Comparison of ENCODE assay signal across 25 cellular contexts in genomic region chr10:98270786-98271185, GRCh38. TPM values are rescaled to one million over a fixed set of nuclear protein-coding genes. Genes with fewer than 3 reads are reported as not detected.
DNase-seq lines count a peak whose midpoint lies in the region; ATAC-seq, FAIRE-seq and TF ChIP-seq lines count a peak whose summit lies in the region.
"Had no signal": no experiment of that assay in that cellular context is flagged by ENCODE, and none has a peak within 500 bp of the region (broad histone marks: within the 10 kb centered on the region; RNA-seq: fewer than 3 reads in every experiment).

No MANE protein-coding gene starts in this region.

- intact Hi-C loops in HCT116 (cut with micrococcal nuclease): no loop called here
- intact Hi-C loops in Panc1 (cut with micrococcal nuclease; ENCODE audit: unreplicated experiment): no loop called here
- intact Hi-C loops in HepG2 (cut with micrococcal nuclease; ENCODE audit: unreplicated experiment): no loop called here
- intact Hi-C loops in thyroid gland (cut with DNase I): no loop called here

- H3K79me2 ChIP-seq in HCT116 (ENCODE audit: insufficient read depth, low read length) (no peaks in the 10 kb centered on the region), HepG2 (ENCODE audit: insufficient read depth, low read length) (no peaks in the 10 kb centered on the region)

- POLR2A ChIA-PET in HCT116 (lab: Charles Lee) (no interaction called here), Panc1 (lab: Charles Lee) (no interaction called here), HepG2 (lab: Yijun Ruan, JAX) (interaction anchor here (1.0 to 1.2 kb wide), 2 partner anchors 12 to 38 kb away, joined by 3 read pairs; no protein-coding TSS in a partner anchor)

- TF ChIP-seq RAD21 in HCT116 (IDR thresholded peaks at IDR 0.05; ENCODE audit: low read depth) (no peak), HepG2 (CRISPR knock-in tag; IDR thresholded peaks at IDR 0.05) (no peak)

- H3K9ac ChIP-seq in HCT116 (ENCODE audit: low read length) (peak overlapping the region; percentile 14; the same call in 1 of the 2 replicates), HepG2 (ENCODE audit: insufficient read depth, low read depth, low read length) (no peak overlapping the region)

- RAD21 ChIA-PET in HCT116 (lab: Charles Lee; ENCODE audit: low non-redundant PET in 1 of 2, low total read pairs in 2 of 2, uncharacterized antibody in 2 of 2, unreplicated experiment in 2 of 2): no interaction called here

- no peak overlapping the region for H3K4me3 ChIP-seq in HCT116 (replicated peaks in 1 of 2; ENCODE audit: low read depth in 1 of 2, low read length in 2 of 2)
- no peak overlapping the region for H3K4me3 ChIP-seq in Panc1 (ENCODE audit: low read depth in 2 of 2, low read length in 2 of 2)
- no peak overlapping the region for H3K4me3 ChIP-seq in HepG2 (replicated peaks in 1 of 3; ENCODE audit: insufficient read depth in 1 of 3, low read depth in 2 of 3, low read length in 3 of 3)
- H3K4me3 ChIP-seq in thyroid gland (replicated peaks in 1 of 3): no peak overlapping the region
- no peak overlapping the region for H3K4me3 ChIP-seq in upper lobe of left lung
- H3K4me3 ChIP-seq: MG63, SJSA1 had no signal

- in situ Hi-C loops in Panc1 (cut with HindIII; ENCODE audit: low pct_unique_long_range_greater_than_20kb, low sequenced_read_pairs) (no loop called here), HepG2 (cut with HindIII; ENCODE audit: extremely low pct_ligation_motif_present, low pct_unique_long_range_greater_than_20kb) (no loop called here)

- H3K4me1 ChIP-seq in HCT116 (ENCODE audit: control insufficient read depth in 1 of 2, insufficient read depth in 2 of 2, low read length in 2 of 2) (peaks cover 40 to 51% of the 10 kb centered on the region in 2 experiments), Panc1 (ENCODE audit: control insufficient read depth, insufficient read depth, low read length) (peaks cover 43% of the 10 kb centered on the region), HepG2 (ENCODE audit: insufficient read depth, low read length) (peaks cover 84% of the 10 kb centered on the region), thyroid gland (peaks cover 53 to 72% of the 10 kb centered on the region in 2 donors), upper lobe of left lung (peaks cover 16 to 26% (median 22%) of the 10 kb centered on the region in 4 donors)

- TF ChIP-seq POLR2A in HCT116 (IDR thresholded peaks at IDR 0.05; ENCODE audit: borderline replicate concordance, extremely low read depth, insufficient read depth, insufficient read length) (no peak), HepG2 (IDR thresholded peaks at IDR 0.05; ENCODE audit: insufficient read depth in 1 of 2, low read depth in 2 of 2, low read length in 2 of 2) (no peak), thyroid gland (IDR thresholded peaks at IDR 0.05) (no peak), upper lobe of left lung (IDR thresholded peaks at IDR 0.05) (no peak)

- BruUV-seq in HCT116 (replicated peaks; lab: Mats Ljungman, UMichigan) (no TSS peak), Panc1 (replicated peaks; lab: Mats Ljungman, UMichigan) (no TSS peak), HepG2 (replicated peaks; lab: Mats Ljungman, UMichigan) (no TSS peak)

- no peak for TF ChIP-seq CTCF in HCT116 (IDR thresholded peaks at IDR 0.05 in 2 of 3, conservative IDR thresholded peaks at IDR 0.05 in 1 of 3; ENCODE audit: borderline replicate concordance in 1 of 3, insufficient read depth in 1 of 3, low read depth in 2 of 3, low read length in 2 of 3)
- no peak for TF ChIP-seq CTCF in Panc1 (IDR thresholded peaks at IDR 0.05)
- TF ChIP-seq CTCF in HepG2 (CRISPR knock-in tag; IDR thresholded peaks at IDR 0.05): no peak
- no peak for TF ChIP-seq CTCF in thyroid gland (IDR thresholded peaks at IDR 0.05)
- TF ChIP-seq CTCF in upper lobe of left lung (IDR thresholded peaks at IDR 0.05): no peak

- H3K27ac ChIP-seq in HCT116 (ENCODE audit: low read depth, low read length) (no peak overlapping the region; the same call in 1 of the 2 replicates), Panc1 (ENCODE audit: low read length) (peak overlapping the region; percentile 68; the same call in 1 of the 2 replicates), HepG2 (ENCODE audit: extremely low read length, insufficient read depth, low read length) (no peak overlapping the region), thyroid gland (peak overlapping the region; percentile 63 to 92 (median 90)), upper lobe of left lung (no peak overlapping the region)

- CTCF ChIA-PET in HCT116 (lab: Charles Lee): interaction anchor here (1.8 kb wide), 1 partner anchor 39 kb away, joined by 8 read pairs; no protein-coding TSS in a partner anchor
- CTCF ChIA-PET in Panc1 (lab: Charles Lee): no interaction called here
- CTCF ChIA-PET in HepG2 (lab: Yijun Ruan, JAX; ENCODE audit: low intra/inter-chr PET ratio, low total read pairs): no interaction called here

- no peaks in the 10 kb centered on the region for H3K27me3 ChIP-seq in HCT116 (ENCODE audit: insufficient read depth, low read length)
- no peaks in the 10 kb centered on the region for H3K27me3 ChIP-seq in Panc1 (ENCODE audit: control insufficient read depth, insufficient read depth, low read length)
- no peaks in the 10 kb centered on the region for H3K27me3 ChIP-seq in HepG2 (ENCODE audit: control insufficient read depth in 1 of 2, insufficient read depth in 2 of 2, low read length in 2 of 2)
- H3K27me3 ChIP-seq in thyroid gland: no peaks in the 10 kb centered on the region
- H3K27me3 ChIP-seq in upper lobe of left lung: peaks cover 0 to 9% (median 0%) of the 10 kb centered on the region in 4 donors
- H3K27me3 ChIP-seq: MG63, SJSA1 had no signal

- H3K4me2 ChIP-seq in HCT116 (ENCODE audit: low read length): peak overlapping the region; percentile 91
- H3K4me2 ChIP-seq in HepG2 (ENCODE audit: low read depth, low read length): peak overlapping the region; percentile 92

- H2AFZ ChIP-seq in HCT116 (ENCODE audit: low read depth, low read length, poor library complexity, severe bottlenecking) (no peak overlapping the region), HepG2 (ENCODE audit: low read length) (no peak overlapping the region)

- H3K9me3 ChIP-seq in HCT116 (ENCODE audit: control insufficient read depth in 1 of 2, insufficient read depth in 1 of 2, low read depth in 1 of 2, low read length in 2 of 2): no peaks in the 10 kb centered on the region
- no peaks in the 10 kb centered on the region for H3K9me3 ChIP-seq in Panc1 (ENCODE audit: control insufficient read depth, insufficient read depth, low read depth, low read length)
- no peaks in the 10 kb centered on the region for H3K9me3 ChIP-seq in HepG2 (ENCODE audit: low read length)
- H3K9me3 ChIP-seq in thyroid gland: no peaks in the 10 kb centered on the region
- no peaks in the 10 kb centered on the region for H3K9me3 ChIP-seq in upper lobe of left lung
- H3K9me3 ChIP-seq: MG63, SJSA1 had no signal

- TF ChIP-seq EP300 in HepG2 (IDR thresholded peaks at IDR 0.05; ENCODE audit: low read depth in 2 of 2, low read length in 2 of 2) (no peak), HepG2 (CRISPR knock-in tag; IDR thresholded peaks at IDR 0.05; ENCODE audit: borderline replicate concordance) (no peak), upper lobe of left lung (IDR thresholded peaks at IDR 0.05) (no peak)

- FAIRE-seq in HepG2 (lab: Jason Lieb, UNC): no peak
- FAIRE-seq: GM12892, RCC 7860 had no signal

- DNase-seq in HCT116 (ENCODE audit: low read depth, low spot score): no peak
- DNase-seq in Panc1 (ENCODE audit: low read depth, low spot score): no peak
- no peak for DNase-seq in HepG2 (ENCODE audit: low spot score)
- no peak for DNase-seq in thyroid gland
- DNase-seq in AML-193 (lab: John Stamatoyannopoulos, UW): no peak
- no peak for DNase-seq in NCI-H774 (lab: John Stamatoyannopoulos, UW)
- no peak for DNase-seq in upper lobe of left lung
- no peak for DNase-seq in NOMO-1 treated with DMSO at 0.1 percent for 48 hours (lab: John Stamatoyannopoulos, UW; ENCODE audit: unreplicated experiment)
- DNase-seq: Calu3, DND-41, H7, KBM-7, MG63, NCI-H1105 treated with DMSO at 0.1 percent for 48 hours, NCI-H1930, NCI-H2107, NCI-H446 treated with DMSO at 0.1 percent for 48 hours, NCI-H526 had no signal

- no CpG with 5 or more reads among the region's 2 CpGs for WGBS in HepG2 (ENCODE audit: low lambda C conversion rate)
- 77 to 100% methylated on average over 1 of the region's 2 CpGs for WGBS in thyroid gland, 2 donors
- 91 to 100% methylated on average over 1 to 2 of the region's 2 CpGs for WGBS in upper lobe of left lung, 2 donors

- H3K9me2 ChIP-seq in HCT116 (ENCODE audit: insufficient read depth): no peaks in the 10 kb centered on the region

- ATAC-seq in HCT116: no peak
- no peak for ATAC-seq in Panc1
- ATAC-seq in HepG2: no peak
- no peak for ATAC-seq in upper lobe of left lung (ENCODE audit: low FRiP score in 2 of 2)

- no peaks in the 10 kb centered on the region for H3K36me3 ChIP-seq in HCT116 (ENCODE audit: control insufficient read depth in 1 of 2, insufficient read depth in 2 of 2, low read length in 2 of 2)
- no peaks in the 10 kb centered on the region for H3K36me3 ChIP-seq in Panc1 (ENCODE audit: control insufficient read depth, insufficient read depth, low read length)
- no peaks in the 10 kb centered on the region for H3K36me3 ChIP-seq in HepG2 (replicated peaks in 1 of 2; ENCODE audit: control insufficient read depth in 1 of 2, insufficient read depth in 2 of 2, low read length in 2 of 2)
- H3K36me3 ChIP-seq in thyroid gland: no peaks in the 10 kb centered on the region
- no peaks in the 10 kb centered on the region for H3K36me3 ChIP-seq in upper lobe of left lung
- H3K36me3 ChIP-seq: MG63, SJSA1 had no signal

- H4K20me1 ChIP-seq in HCT116 (ENCODE audit: insufficient read depth): no peaks in the 10 kb centered on the region
- no peaks in the 10 kb centered on the region for H4K20me1 ChIP-seq in HepG2 (ENCODE audit: insufficient read depth, low read length)

RNA-seq across cellular contexts. Expression of gene LOXL4, which starts 2.8 kb away (rescaled TPM):
- total RNA-seq in HCT116 (2021; ENCODE audit: unreplicated experiment): 1.3 TPM
- 1.8 and 2.2 TPM in 2 replicates for polyA plus RNA-seq in HCT116 (2012)
- total RNA-seq in Panc1 (2021; ENCODE audit: unreplicated experiment): 17.7 TPM
- 19.7 TPM for polyA plus RNA-seq in Panc1 (2012; ENCODE audit: insufficient read length)
- total RNA-seq in HepG2 (2016; rRNA removed; fragmentation: Illumina TruSeq; extraction: Trizol): 3.8 and 8.8 TPM in 2 replicates
- total RNA-seq in HepG2 (2016; cell fraction: cytosol; rRNA removed; fragmentation: Illumina TruSeq; extraction: Trizol; ENCODE audit: low read depth): 0.91 and 0.97 TPM in 2 replicates
- total RNA-seq in HepG2 (2016; cell fraction: insoluble cytoplasmic fraction; rRNA removed; fragmentation: Illumina TruSeq; extraction: Trizol): 3.1 and 9.9 TPM in 2 replicates
- total RNA-seq in HepG2 (2016; cell fraction: membrane; rRNA removed; fragmentation: Illumina TruSeq; extraction: Trizol): 2.6 and 3.1 TPM in 2 replicates
- total RNA-seq in HepG2 (2016; cell fraction: nucleus; rRNA removed; fragmentation: Illumina TruSeq; extraction: Trizol): 9.7 TPM in 2 replicates
- 21.1 and 31.3 TPM in 2 replicates for polyA plus RNA-seq in HepG2 (2011; rRNA removed)
- 19.8 and 25.9 TPM in 2 replicates for polyA plus RNA-seq in HepG2 (2011; cell fraction: cytosol; rRNA removed)
- 20.8 and 24.7 TPM in 2 replicates for polyA plus RNA-seq in HepG2 (2011; cell fraction: nucleus; rRNA removed)
- 12.1 and 16.1 TPM in 2 replicates for polyA plus RNA-seq in HepG2 (2012)
- polyA plus RNA-seq in HepG2 (2016; cell fraction: cytosol; fragmentation: Illumina TruSeq; extraction: Trizol; ENCODE audit: low read depth): 0.87 and 1.0 TPM in 2 replicates
- polyA plus RNA-seq in HepG2 (2016; cell fraction: insoluble cytoplasmic fraction; fragmentation: Illumina TruSeq; extraction: Trizol; ENCODE audit: low read depth): 3.1 and 3.6 TPM in 2 replicates
- polyA plus RNA-seq in HepG2 (2016; cell fraction: membrane; fragmentation: Illumina TruSeq; extraction: Trizol; ENCODE audit: low read depth): 2.1 and 2.4 TPM in 2 replicates
- 12.3 and 13.7 TPM in 2 replicates for polyA plus RNA-seq in HepG2 (2016; cell fraction: nucleus; fragmentation: Illumina TruSeq; extraction: Trizol; ENCODE audit: insufficient read depth, low read depth)
- polyA minus RNA-seq in HepG2 (2011; rRNA and poly(A)+ RNA removed; ENCODE audit: low replicate concordance): 33.3 TPM in 1 of 2 replicates, not detected in the other
- polyA minus RNA-seq in HepG2 (2011; cell fraction: cytosol; rRNA and poly(A)+ RNA removed): 13.7 and 23.0 TPM in 2 replicates
- polyA minus RNA-seq in HepG2 (2011; cell fraction: nucleus; rRNA and poly(A)+ RNA removed): 7.2 and 9.9 TPM in 2 replicates
- total RNA-seq in thyroid gland: 10 to 100 TPM; 11.9 to 20.5 (median 15.3) TPM
- total RNA-seq in upper lobe of left lung: 1 to 10 TPM; 3.9 to 6.8 (median 5.2) TPM
- total RNA-seq: A673, B cell, HT1080, OCI-LY7 had no signal

Comparison
In these comparisons a context has a peak if more than half of its experiments do, and no peak if none do; other contexts are left out.
1. H3K27ac ChIP-seq: peak in Panc1 (single experiment) and thyroid gland (3 of 3); none in HCT116 (single experiment), HepG2 (single experiment) and upper lobe of left lung (0 of 4).